In genomic region chr3:65101450-65101849, GRCh38 we compare ENCODE assay signal across 33 cellular contexts.
"Had no signal": no experiment of that assay in that cellular context is flagged by ENCODE, and none has a peak within 500 bp of the region (broad histone marks: within the 10 kb centered on the region; RNA-seq: fewer than 3 reads in every experiment).

No MANE protein-coding gene starts in this region.

- H3K27me3 Mint-ChIP-seq: activated CD4-positive, alpha-beta T cell treated with anti-CD3 and anti-CD28 coated beads for 36 hours; activated CD4-positive, alpha-beta T cell treated with anti-CD3 and anti-CD28 coated beads, Interleukin-2, amount 10 ng/mL, durations not matched to agents 7 days and 5 days; activated naive CD4-positive, alpha-beta T cell treated with anti-CD3 and anti-CD28 coated beads, Interleukin-2, amount 10 ng/mL, durations not matched to agents 7 days and 5 days; activated naive CD8-positive, alpha-beta T cell; activated naive CD8-positive, alpha-beta T cell treated with anti-CD3 and anti-CD28 coated beads, Interleukin-2, amount 50 U/mL, for 24 hours had no signal

- H3K27ac Mint-ChIP-seq: activated CD4-positive, alpha-beta T cell treated with anti-CD3 and anti-CD28 coated beads for 36 hours; activated CD4-positive, alpha-beta T cell treated with anti-CD3 and anti-CD28 coated beads, Interleukin-2, amount 10 ng/mL, durations not matched to agents 7 days and 5 days; activated naive CD4-positive, alpha-beta T cell treated with anti-CD3 and anti-CD28 coated beads, Interleukin-2, amount 10 ng/mL, durations not matched to agents 7 days and 5 days; activated naive CD8-positive, alpha-beta T cell; activated naive CD8-positive, alpha-beta T cell treated with anti-CD3 and anti-CD28 coated beads, Interleukin-2, amount 50 U/mL, for 24 hours; activated T-helper 1 cell treated with anti-CD3 and anti-CD28 coated beads, Interleukin-12 subunit alpha, Interleukin-12 subunit beta, Interleukin-2, Interleukin-4 antibody, amounts not matched to agents 30 ng/mL and 10 ng/mL and 1 ng/mL, durations not matched to agents 14 hours and 24 hours and 36 hours; T-helper 2 cell treated with Interferon-gamma antibody and Interleukin-4, amounts not matched to agents 5 μg/mL and 100 μg/mL, for 36 hours; WTC11 had no signal

- H3K4me1 Mint-ChIP-seq: activated CD4-positive, alpha-beta T cell treated with anti-CD3 and anti-CD28 coated beads for 36 hours; activated CD4-positive, alpha-beta T cell treated with anti-CD3 and anti-CD28 coated beads, Interleukin-2, amount 10 ng/mL, durations not matched to agents 7 days and 5 days; activated naive CD4-positive, alpha-beta T cell treated with anti-CD3 and anti-CD28 coated beads, Interleukin-2, amount 10 ng/mL, durations not matched to agents 7 days and 5 days; activated naive CD8-positive, alpha-beta T cell treated with anti-CD3 and anti-CD28 coated beads, Interleukin-2, amount 50 U/mL, for 24 hours had no signal

- H3K4me3 ChIP-seq: body of pancreas, breast epithelium, SJCRH30, SK-N-MC had no signal

- H3K9me3 ChIP-seq: body of pancreas, breast epithelium, SJCRH30 had no signal

- H3K4me1 ChIP-seq: breast epithelium, SJCRH30 had no signal

- H3K36me3 ChIP-seq: breast epithelium, SJCRH30 had no signal

- DNase-seq: activated CD4-positive, alpha-beta T cell treated with anti-CD3 and anti-CD28 coated beads for 36 hours; activated CD4-positive, alpha-beta T cell treated with anti-CD3 and anti-CD28 coated beads, Interleukin-2, amount 10 ng/mL, durations not matched to agents 7 days and 5 days; activated CD4-positive, alpha-beta T cell treated with anti-CD3 and anti-CD28 coated beads, Interleukin-2, amount 50 U/mL, for 48 hours; activated CD8-positive, alpha-beta memory T cell treated with anti-CD3 and anti-CD28 coated beads, Interleukin-2, amount 50 U/mL, for 4 hours; activated naive CD4-positive, alpha-beta T cell treated with anti-CD3 and anti-CD28 coated beads, Interleukin-2, amount 10 ng/mL, durations not matched to agents 7 days and 5 days; activated naive CD8-positive, alpha-beta T cell treated with anti-CD3 and anti-CD28 coated beads, Interleukin-2, amount 50 U/mL, for 24 hours; activated T-cell treated with anti-CD3 and anti-CD28 coated beads for 4 hours; activated T-cell treated with anti-CD3 and anti-CD28 coated beads, Interleukin-2, amount 50 U/mL, for 4 hours; amniotic stem cell; aorta; body of pancreas; MM.1S; MV-4-11; NCI-H1092; NCI-H1436 treated with DMSO at 0.1 percent for 48 hours; NCI-H1694 treated with DMSO at 0.1 percent for 48 hours; NCI-H2029; NCI-H2107; NCI-H2171; NCI-H446; NCI-H510A treated with DMSO at 0.1 percent for 48 hours; NCI-H69; SHP77; SJCRH30 had no signal

- H3K27ac ChIP-seq: body of pancreas, breast epithelium, KMS-11, SJCRH30, SK-N-MC had no signal

- H3K27me3 ChIP-seq: body of pancreas, breast epithelium, SJCRH30 had no signal

- ATAC-seq: activated CD4-positive, alpha-beta T cell treated with anti-CD3 and anti-CD28 coated beads for 36 hours; activated CD4-positive, CD25-positive, alpha-beta regulatory T cell treated with anti-CD3 and anti-CD28 coated beads, Interleukin-2, amount 50 U/mL, for 24 hours; activated naive CD8-positive, alpha-beta T cell treated with anti-CD3 and anti-CD28 coated beads, Interleukin-2, amount 50 U/mL, for 24 hours; activated T-cell treated with anti-CD3 and anti-CD28 coated beads, Interleukin-2, amount 50 U/mL, for 4 hours; body of pancreas; Panc1; WTC11 had no signal

- H3K4me2 ChIP-seq: KMS-11 had no signal

- H3K9ac ChIP-seq: KMS-11 had no signal

- H3K4me3 Mint-ChIP-seq: activated CD4-positive, alpha-beta T cell treated with anti-CD3 and anti-CD28 coated beads for 36 hours; activated CD4-positive, alpha-beta T cell treated with anti-CD3 and anti-CD28 coated beads, Interleukin-2, amount 10 ng/mL, durations not matched to agents 7 days and 5 days; activated naive CD4-positive, alpha-beta T cell treated with anti-CD3 and anti-CD28 coated beads, Interleukin-2, amount 10 ng/mL, durations not matched to agents 7 days and 5 days; activated naive CD8-positive, alpha-beta T cell; activated naive CD8-positive, alpha-beta T cell treated with anti-CD3 and anti-CD28 coated beads, Interleukin-2, amount 50 U/mL, for 24 hours; activated T-cell treated with anti-CD3 and anti-CD28 coated beads, Interleukin-2, amount 50 U/mL, for 4 hours; activated T-helper 1 cell treated with anti-CD3 and anti-CD28 coated beads, Interleukin-12 subunit alpha, Interleukin-12 subunit beta, Interleukin-2, Interleukin-4 antibody, amounts not matched to agents 30 ng/mL and 10 ng/mL and 1 ng/mL, durations not matched to agents 14 hours and 24 hours and 36 hours; T-helper 2 cell treated with Interferon-gamma antibody and Interleukin-4, amounts not matched to agents 5 μg/mL and 100 μg/mL, for 36 hours; WTC11 had no signal

- H3K36me3 Mint-ChIP-seq: activated naive CD4-positive, alpha-beta T cell treated with anti-CD3 and anti-CD28 coated beads, Interleukin-2, amount 10 ng/mL, durations not matched to agents 7 days and 5 days; activated naive CD8-positive, alpha-beta T cell had no signal
